In genomic region chr7:142885311-142886230, GRCh38 we compare ENCODE assay signal across 2 cellular contexts.
TF ChIP-seq lines count a peak whose summit lies in the region.

Gene TRPV6 (minus strand): TSS chr7:142885745.

TF ChIP-seq in HepG2, 621 proteins besides CTCF, POLR2A, EP300 and RAD21:
- TF ChIP-seq CENPX (CRISPR knock-in tag; IDR thresholded peaks at IDR 0.05): no peak
- no peak for TF ChIP-seq PLSCR1 (CRISPR knock-in tag; IDR thresholded peaks at IDR 0.05; ENCODE audit: borderline replicate concordance)
- TF ChIP-seq U2AF1 (optimal IDR thresholded peaks at IDR 0.05; ENCODE audit: low read depth, low read length): no peak
- no peak for TF ChIP-seq ZNF335 (CRISPR knock-in tag; IDR thresholded peaks at IDR 0.05)
- TF ChIP-seq, protein P1, sequence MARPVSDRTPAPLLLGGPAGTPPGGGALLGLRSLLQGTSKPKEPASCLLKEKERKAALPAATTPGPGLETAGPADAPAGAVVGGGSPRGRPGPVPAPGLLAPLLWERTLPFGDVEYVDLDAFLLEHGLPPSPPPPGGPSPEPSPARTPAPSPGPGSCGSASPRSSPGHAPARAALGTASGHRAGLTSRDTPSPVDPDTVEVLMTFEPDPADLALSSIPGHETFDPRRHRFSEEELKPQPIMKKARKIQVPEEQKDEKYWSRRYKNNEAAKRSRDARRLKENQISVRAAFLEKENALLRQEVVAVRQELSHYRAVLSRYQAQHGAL (CRISPR knock-in tag; IDR thresholded peaks at IDR 0.05; ENCODE audit: not compliant biosample characterization): no peak
- TF ChIP-seq HOXA3 (CRISPR knock-in tag; IDR thresholded peaks at IDR 0.05): no peak
- TF ChIP-seq SIX4 (CRISPR knock-in tag; IDR thresholded peaks at IDR 0.05): no peak
- no peak for TF ChIP-seq ZBTB39 (CRISPR knock-in tag; IDR thresholded peaks at IDR 0.05)
- TF ChIP-seq ZZZ3 (CRISPR knock-in tag; IDR thresholded peaks at IDR 0.05; ENCODE audit: borderline replicate concordance): no peak
- no peak for TF ChIP-seq ZNF432 (CRISPR knock-in tag; IDR thresholded peaks at IDR 0.05; ENCODE audit: borderline replicate concordance)

TF ChIP-seq in H1, 55 proteins besides CTCF, POLR2A, EP300 and RAD21:
- TF ChIP-seq MAX (IDR thresholded peaks at IDR 0.05): no peak
- no peak for TF ChIP-seq POU5F1 (IDR thresholded peaks at IDR 0.05; ENCODE audit: low read depth, low read length)
- no peak for TF ChIP-seq TBP (IDR thresholded peaks at IDR 0.05; ENCODE audit: low read depth, low read length)
- no peak for TF ChIP-seq SIX5 (IDR thresholded peaks at IDR 0.05; ENCODE audit: low read depth, low read length)
